11 cellular contexts compared by ENCODE assay signal in the genomic region with DNA sequence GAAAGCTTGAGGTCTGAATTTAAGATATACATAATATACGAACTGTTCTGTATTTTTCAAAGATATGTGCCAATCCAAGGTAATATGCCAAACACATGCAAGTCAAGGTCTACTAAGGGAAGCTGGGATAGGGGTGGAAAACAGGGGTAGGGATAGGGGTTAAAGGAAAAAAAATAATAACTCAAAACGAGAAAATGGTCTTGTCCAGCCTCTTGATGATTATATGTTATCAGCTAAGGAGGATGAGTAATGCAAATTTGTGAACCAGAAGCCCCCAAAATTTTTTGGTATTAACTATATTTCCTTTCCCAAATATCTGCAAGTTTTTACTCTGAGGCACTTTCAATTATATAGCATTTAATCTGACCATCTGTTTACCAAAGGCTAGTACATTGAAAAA.
"Had no signal": no experiment of that assay in that cellular context is flagged by ENCODE, and none has a peak within 500 bp of the region (broad histone marks: within the 10 kb centered on the region; RNA-seq: fewer than 3 reads in every experiment).

No MANE protein-coding gene starts in this region.

- H3K36me3 ChIP-seq: HAP-1 had no signal

- H3K4me2 ChIP-seq: GM23338 had no signal

- H3K9me3 ChIP-seq: HAP-1 had no signal

- H2AFZ ChIP-seq: GM23248, GM23338 had no signal

- H3K4me3 ChIP-seq: GM23248, GM23338, HAP-1 had no signal

- H3K27ac ChIP-seq: GM23248 had no signal

- H3K27ac Mint-ChIP-seq: GM23338, H9, HFFc6 had no signal

- FAIRE-seq: H1, H54 had no signal

- H3K4me1 ChIP-seq: HAP-1 had no signal

- H3K9me3 Mint-ChIP-seq: GM23338, H9, HFFc6 had no signal

- ATAC-seq: GM23338, HCT116 had no signal

- H3K4me3 Mint-ChIP-seq: GM23338, H9, HFFc6 had no signal

- DNase-seq: GM23248, GOT3, H7, H9, HCEC 1CT, HFFc6 had no signal

- H3K9ac ChIP-seq: GM23248 had no signal
